Comparison of ENCODE assay signal across 1 cellular context in genomic region chr7:37433166-37433565, GRCh38.
TF ChIP-seq lines count a peak whose summit lies in the region.

No MANE protein-coding gene starts in this region.

TF ChIP-seq in H1, 55 proteins besides CTCF, POLR2A, EP300 and RAD21 (continued from another document):
- no peak for TF ChIP-seq RFX5 (IDR thresholded peaks at IDR 0.05; ENCODE audit: borderline replicate concordance, low read depth, low read length)
- TF ChIP-seq CBX8 (IDR thresholded peaks at IDR 0.05; ENCODE audit: borderline replicate concordance, low read depth, low read length) = no peak
TF ChIP-seq in H1: peak in this region for 0.
